ENCODE assay signal across 12 cellular contexts in genomic region chr9:119802621-119803020, GRCh38.
DNase-seq lines count a peak whose midpoint lies in the region; ATAC-seq, FAIRE-seq and TF ChIP-seq lines count a peak whose summit lies in the region.
"Had no signal": no experiment of that assay in that cellular context is flagged by ENCODE, and none has a peak within 500 bp of the region (broad histone marks: within the 10 kb centered on the region; RNA-seq: fewer than 3 reads in every experiment).

No MANE protein-coding gene starts in this region.

- H4K20me1 ChIP-seq in OCI-LY7 (ENCODE audit: insufficient read depth, low read length) = no peaks in the 10 kb centered on the region

- H3K9me3 ChIP-seq in body of pancreas (no peaks in the 10 kb centered on the region), kidney (ENCODE audit: control insufficient read depth in 1 of 2, low read length in 2 of 2) (no peaks in the 10 kb centered on the region), OCI-LY7 (ENCODE audit: low read length) (no peaks in the 10 kb centered on the region)

- POLR2A ChIA-PET in OCI-LY7 (lab: Charles Lee) = interaction anchor here (1.0 kb wide), 1 partner anchor 14 kb away, joined by 3 read pairs; no protein-coding TSS in a partner anchor

- H3K36me3 ChIP-seq in body of pancreas (replicated peaks in 1 of 2; ENCODE audit: insufficient read depth in 1 of 2, low read depth in 2 of 2) = no peaks in the 10 kb centered on the region
- no peaks in the 10 kb centered on the region for H3K36me3 ChIP-seq in kidney (ENCODE audit: control insufficient read depth in 1 of 2, insufficient read depth in 2 of 2, low read length in 2 of 2)
- H3K36me3 ChIP-seq in OCI-LY7 (ENCODE audit: insufficient read depth, low read length) = no peaks in the 10 kb centered on the region

- FAIRE-seq in kidney (lab: Jason Lieb, UNC) = no peak
- FAIRE-seq: HTR-8/SVneo had no signal

- no peak overlapping the region for H2AFZ ChIP-seq in OCI-LY7 (ENCODE audit: low read length)

- intact Hi-C loops in body of pancreas (cut with DNase I) = no loop called here
- intact Hi-C loops in kidney (cut with DNase I) = no loop called here
- intact Hi-C loops in OCI-LY7 (cut with micrococcal nuclease; ENCODE audit: unreplicated experiment) = no loop called here

- no TSS peak for BruUV-seq in OCI-LY7 (replicated peaks; lab: Mats Ljungman, UMichigan)

- no peaks in the 10 kb centered on the region for H3K9me2 ChIP-seq in OCI-LY7 (ENCODE audit: insufficient read depth, low read length)

- H3K4me2 ChIP-seq in OCI-LY7 (ENCODE audit: low read length) = no peak overlapping the region

- no peak overlapping the region for H3K9ac ChIP-seq in kidney (ENCODE audit: low read length in 2 of 2)

- H3K79me2 ChIP-seq in OCI-LY7 (ENCODE audit: insufficient read depth, low read depth, low read length) = no peaks in the 10 kb centered on the region

- DNase-seq in H4 (ENCODE audit: low spot score) (peak; percentile 10), body of pancreas (peak in 2 of 4 donors; percentile 8), kidney (peak; percentile 76), superior temporal gyrus (ENCODE audit: extremely low spot score) (peak; percentile 85), OCI-LY7 (ENCODE audit: low spot score) (no peak), NCI-H2107 treated with DMSO at 0.1 percent for 48 hours (lab: John Stamatoyannopoulos, UW; ENCODE audit: unreplicated experiment) (no peak), HuH-7.5 (ENCODE audit: low spot score) (no peak)
- DNase-seq: activated CD4-positive, alpha-beta T cell treated with anti-CD3 and anti-CD28 coated beads for 36 hours had no signal

- no peaks in the 10 kb centered on the region for H3K4me1 ChIP-seq in body of pancreas
- H3K4me1 ChIP-seq in kidney (ENCODE audit: control insufficient read depth in 1 of 2, insufficient read depth in 1 of 2, low read depth in 1 of 2, low read length in 2 of 2) = no peaks in the 10 kb centered on the region
- H3K4me1 ChIP-seq in OCI-LY7 (ENCODE audit: insufficient read depth, low read length, poor library complexity, severe bottlenecking) = no peaks in the 10 kb centered on the region

- WGBS in body of pancreas, 2 donors = 25 to 41% methylated on average over 5 to 6 of the region's 6 CpGs

- no peak for TF ChIP-seq CTCF in body of pancreas (IDR thresholded peaks at IDR 0.05)
- TF ChIP-seq CTCF in kidney (IDR thresholded peaks at IDR 0.05; ENCODE audit: borderline replicate concordance, extremely low read depth, insufficient read depth) = no peak
- TF ChIP-seq CTCF in OCI-LY7 (conservative IDR thresholded peaks at IDR 0.05; ENCODE audit: low read length) = no peak

- H3K4me3 ChIP-seq in body of pancreas (no peak overlapping the region), kidney (ENCODE audit: low read length in 2 of 2) (no peak overlapping the region), OCI-LY7 (ENCODE audit: low read depth, low read length, poor library complexity, severe bottlenecking) (no peak overlapping the region)

- CTCF ChIA-PET in OCI-LY7 (lab: Charles Lee; ENCODE audit: unreplicated experiment) = no interaction called here

- H3K27ac ChIP-seq in body of pancreas (no peak overlapping the region), kidney (ENCODE audit: low read depth in 2 of 2, low read length in 2 of 2) (no peak overlapping the region), OCI-LY7 (ENCODE audit: low read depth, low read length, poor library complexity, severe bottlenecking) (no peak overlapping the region)

- no peaks in the 10 kb centered on the region for H3K27me3 ChIP-seq in body of pancreas

- no peak for TF ChIP-seq POLR2A in body of pancreas (IDR thresholded peaks at IDR 0.05)

- peak; percentile 33 for ATAC-seq in body of pancreas
- no peak for ATAC-seq in GM18502 (IDR thresholded peaks at IDR 0.05; ENCODE audit: poor library complexity, unreplicated experiment)
- ATAC-seq: activated CD4-positive, alpha-beta T cell treated with anti-CD3 and anti-CD28 coated beads for 36 hours; HCT116; stimulated activated effector memory CD8-positive, alpha-beta T cell treated with anti-CD3 and anti-CD28 coated beads, Interleukin-12 subunit alpha, Interleukin-12 subunit beta, amount 100 ng/mL, for 72 hours had no signal

Comparison
In these comparisons a context has a peak if more than half of its experiments do, and no peak if none do; other contexts are left out.
1. DNase-seq: peak in H4 (single experiment), kidney (single experiment) and superior temporal gyrus (single experiment); none in OCI-LY7 (single experiment), NCI-H2107 treated with DMSO at 0.1 percent for 48 hours (single experiment) and HuH-7.5 (single experiment).